8 cellular contexts compared by ENCODE assay signal in genomic region chr16:70524406-70524825, GRCh38. TPM values are rescaled to one million over a fixed set of nuclear protein-coding genes. Genes with fewer than 3 reads are reported as not detected.
A peak's percentile ranks its signal among the peaks of the same experiment; 100 is the strongest.
DNase-seq lines count a peak whose midpoint lies in the region; ATAC-seq and TF ChIP-seq lines count a peak whose summit lies in the region.
"Not testable (repeated sequence)": the region's sequence is repeated elsewhere in the genome, so short reads cannot be mapped to it uniquely, and the experiment has no call there.

No MANE protein-coding gene starts in this region.

- H3K9me3 Mint-ChIP-seq in IgD-negative memory B cell; T-helper 1 cell treated with Interleukin-12 subunit alpha and Interleukin-12 subunit beta and Interleukin-4 antibody, amounts not matched to agents 30 μg/mL and 1 μg/mL, for 36 hours; activated naive CD4-positive, alpha-beta T cell treated with anti-CD3 and anti-CD28 coated beads, Interleukin-2, amount 10 ng/mL, durations not matched to agents 7 days and 5 days; endodermal cell: not testable (repeated sequence)

- H3K27ac Mint-ChIP-seq in IgD-negative memory B cell: peak overlapping the region; percentile 97 to 100 (median 99)
- H3K27ac Mint-ChIP-seq in T-helper 1 cell treated with Interleukin-12 subunit alpha and Interleukin-12 subunit beta and Interleukin-4 antibody, amounts not matched to agents 30 μg/mL and 1 μg/mL, for 36 hours: peak overlapping the region; percentile 98
- peak overlapping the region; percentile 99 for H3K27ac Mint-ChIP-seq in activated naive CD4-positive, alpha-beta T cell treated with anti-CD3 and anti-CD28 coated beads, Interleukin-2, amount 10 ng/mL, durations not matched to agents 7 days and 5 days
- H3K27ac Mint-ChIP-seq in endodermal cell: peak overlapping the region; percentile 96

- H3K4me1 ChIP-seq in endodermal cell (ENCODE audit: control insufficient read depth, insufficient read depth, low read length); prostate gland (replicated peaks): not testable (repeated sequence)
- peaks cover 33 to 65% (median 44%) of the 10 kb centered on the region in 4 donors for H3K4me1 ChIP-seq in upper lobe of left lung

- H3K27me3 ChIP-seq in GM06990 (replicated peaks; ENCODE audit: control insufficient read depth, insufficient read depth, low read length); endodermal cell (ENCODE audit: control insufficient read depth, insufficient read depth, low read length, poor library complexity, severe bottlenecking); prostate gland (replicated peaks; ENCODE audit: insufficient read depth); upper lobe of left lung: not testable (repeated sequence)

- H3K4me3 ChIP-seq in GM06990 (replicated peaks; ENCODE audit: low read depth, low read length): peak overlapping the region; percentile 89
- peak overlapping the region; percentile 100 for H3K4me3 ChIP-seq in endodermal cell (ENCODE audit: low read length)
- H3K4me3 ChIP-seq in prostate gland: peak overlapping the region; percentile 63
- peak overlapping the region; percentile 67 to 93 (median 90) for H3K4me3 ChIP-seq in upper lobe of left lung

- H3K27ac ChIP-seq in endodermal cell (ENCODE audit: low read depth, low read length) (peak overlapping the region; percentile 95), prostate gland (peak overlapping the region; percentile 86 to 89), upper lobe of left lung (peak overlapping the region; percentile 89 to 94 (median 93))

- not testable (repeated sequence) for DNase-seq in GM06990 (ENCODE audit: extremely low read depth, insufficient read length); endodermal cell; prostate gland (ENCODE audit: low spot score)
- peak; percentile 44 for DNase-seq in activated naive CD4-positive, alpha-beta T cell treated with anti-CD3 and anti-CD28 coated beads, Interleukin-2, amount 10 ng/mL, durations not matched to agents 7 days and 5 days
- peak; percentile 50 for DNase-seq in kidney tubule cell (ENCODE audit: low spot score)
- peak in 1 of 2 donors; percentile 27 for DNase-seq in upper lobe of left lung

- peak overlapping the region; percentile 96 for H3K9ac ChIP-seq in endodermal cell (ENCODE audit: extremely low read depth, low read length, poor library complexity, severe bottlenecking)

- H3K36me3 ChIP-seq in GM06990 (ENCODE audit: control insufficient read depth, insufficient read depth, low read length); prostate gland: not testable (repeated sequence)
- H3K36me3 ChIP-seq in endodermal cell (ENCODE audit: control insufficient read depth, insufficient read depth, low read length) (peaks cover 39% of the 10 kb centered on the region), upper lobe of left lung (peaks cover 10 to 38% (median 20%) of the 10 kb centered on the region in 4 donors)

- CTCF ChIA-PET in activated naive CD4-positive, alpha-beta T cell treated with anti-CD3 and anti-CD28 coated beads, Interleukin-2, amount 10 ng/mL, durations not matched to agents 7 days and 5 days (lab: Charles Lee): interaction anchor here (1.0 to 1.6 kb wide), 4 partner anchors 15 to 144 kb away, joined by 3 to 5 read pairs (median 4); no protein-coding TSS in a partner anchor

- H3K36me3 Mint-ChIP-seq in IgD-negative memory B cell: not testable (repeated sequence)
- H3K36me3 Mint-ChIP-seq in T-helper 1 cell treated with Interleukin-12 subunit alpha and Interleukin-12 subunit beta and Interleukin-4 antibody, amounts not matched to agents 30 μg/mL and 1 μg/mL, for 36 hours (ENCODE audit: low read depth): peaks cover 45% of the 10 kb centered on the region
- H3K36me3 Mint-ChIP-seq in activated naive CD4-positive, alpha-beta T cell treated with anti-CD3 and anti-CD28 coated beads, Interleukin-2, amount 10 ng/mL, durations not matched to agents 7 days and 5 days: peaks cover 64% of the 10 kb centered on the region
- peaks cover 36% of the 10 kb centered on the region for H3K36me3 Mint-ChIP-seq in endodermal cell (ENCODE audit: low read depth)

- not testable (repeated sequence) for H3K9me3 ChIP-seq in endodermal cell (ENCODE audit: control insufficient read depth, low read length); prostate gland; upper lobe of left lung

- H3K4me3 Mint-ChIP-seq in IgD-negative memory B cell (peak overlapping the region; percentile 95 to 100 (median 98)), endodermal cell (peak overlapping the region; percentile 92)
- peak overlapping the region; percentile 96 for H3K4me3 Mint-ChIP-seq in T-helper 1 cell treated with Interleukin-12 subunit alpha and Interleukin-12 subunit beta and Interleukin-4 antibody, amounts not matched to agents 30 μg/mL and 1 μg/mL, for 36 hours
- peak overlapping the region; percentile 99 for H3K4me3 Mint-ChIP-seq in activated naive CD4-positive, alpha-beta T cell treated with anti-CD3 and anti-CD28 coated beads, Interleukin-2, amount 10 ng/mL, durations not matched to agents 7 days and 5 days

- not testable (repeated sequence) for H3K27me3 Mint-ChIP-seq in IgD-negative memory B cell; T-helper 1 cell treated with Interleukin-12 subunit alpha and Interleukin-12 subunit beta and Interleukin-4 antibody, amounts not matched to agents 30 μg/mL and 1 μg/mL, for 36 hours (ENCODE audit: low read depth); activated naive CD4-positive, alpha-beta T cell treated with anti-CD3 and anti-CD28 coated beads, Interleukin-2, amount 10 ng/mL, durations not matched to agents 7 days and 5 days; endodermal cell (ENCODE audit: insufficient read depth)

- H3K4me1 Mint-ChIP-seq in IgD-negative memory B cell (peaks cover 37 to 50% (median 39%) of the 10 kb centered on the region in 3 donors), endodermal cell (peaks cover 27% of the 10 kb centered on the region)
- H3K4me1 Mint-ChIP-seq in T-helper 1 cell treated with Interleukin-12 subunit alpha and Interleukin-12 subunit beta and Interleukin-4 antibody, amounts not matched to agents 30 μg/mL and 1 μg/mL, for 36 hours (ENCODE audit: low read depth): peaks cover 48% of the 10 kb centered on the region
- H3K4me1 Mint-ChIP-seq in activated naive CD4-positive, alpha-beta T cell treated with anti-CD3 and anti-CD28 coated beads, Interleukin-2, amount 10 ng/mL, durations not matched to agents 7 days and 5 days: peaks cover 66% of the 10 kb centered on the region

- WGBS in endodermal cell (ENCODE audit: insufficient coverage in 1 of 2, insufficient read length in 1 of 2), 2 experiments: 1% methylated on average over 22 to 24 of the region's 24 CpGs
- WGBS in prostate gland: under 1% methylated on average over 24 of the region's 24 CpGs
- WGBS in upper lobe of left lung, 2 donors: 1 to 2% methylated on average over 18 to 24 of the region's 24 CpGs

- not testable (repeated sequence) for TF ChIP-seq CTCF in GM06990 (IDR thresholded peaks at IDR 0.05; ENCODE audit: insufficient read depth, low read length, poor library complexity, severe bottlenecking); endodermal cell (conservative IDR thresholded peaks at IDR 0.05); prostate gland (IDR thresholded peaks at IDR 0.05); upper lobe of left lung (IDR thresholded peaks at IDR 0.05)

- intact Hi-C loops in prostate gland (cut with DNase I): loop anchor here (5.0 kb wide), 1 partner anchor 152 kb away; no protein-coding TSS in a partner anchor

- peak; percentile 38 to 47 for ATAC-seq in upper lobe of left lung (ENCODE audit: low FRiP score in 2 of 2)

- not testable (repeated sequence) for TF ChIP-seq EP300 in upper lobe of left lung (IDR thresholded peaks at IDR 0.05)

- TF ChIP-seq POLR2A in prostate gland (IDR thresholded peaks at IDR 0.05); upper lobe of left lung (IDR thresholded peaks at IDR 0.05): not testable (repeated sequence)

RNA-seq across cellular contexts. Expression of gene SF3B3, which starts 0.8 kb away (rescaled TPM):
- 122 TPM for polyA plus RNA-seq in IgD-negative memory B cell
- total RNA-seq in endodermal cell (100 to 1,000 TPM; 479 to 484 TPM), prostate gland (100 to 1,000 TPM in 1 of 2 donors, 10 to 100 TPM in 1; 98.4 to 138 TPM), upper lobe of left lung (100 to 1,000 TPM in 3 of 6 donors, 10 to 100 TPM in 3; 63.9 to 168 (median 105) TPM)
- 277 TPM for polyA plus RNA-seq in endodermal cell (2013, experiment 1 of 2)
- 225 TPM for polyA plus RNA-seq in endodermal cell (2013, experiment 2 of 2)

RNA-seq across cellular contexts. Expression of gene COG4, which starts 1.1 kb away (rescaled TPM):
- polyA plus RNA-seq in IgD-negative memory B cell: 36.9 TPM
- 10 to 100 TPM; 62.7 to 71.4 TPM for total RNA-seq in endodermal cell
- 45.1 TPM for polyA plus RNA-seq in endodermal cell (2013, experiment 1 of 2)
- 43.5 TPM for polyA plus RNA-seq in endodermal cell (2013, experiment 2 of 2)
- total RNA-seq in prostate gland: 10 to 100 TPM; 34.6 to 62.0 TPM
- total RNA-seq in upper lobe of left lung: 100 to 1,000 TPM in 1 of 6 donors, 10 to 100 TPM in 5; 35.0 to 111 (median 59.6) TPM
